In genomic region chr13:20157387-20157786, GRCh38 we compare ENCODE assay signal across 20 cellular contexts. TPM values are rescaled to one million over a fixed set of nuclear protein-coding genes. Genes with fewer than 3 reads are reported as not detected.
"Had no signal": no experiment of that assay in that cellular context is flagged by ENCODE, and none has a peak within 500 bp of the region (broad histone marks: within the 10 kb centered on the region; RNA-seq: fewer than 3 reads in every experiment).

No MANE protein-coding gene starts in this region.

- DNase-seq: activated CD4-positive, alpha-beta T cell treated with anti-CD3 and anti-CD28 coated beads, Interleukin-2, amount 10 ng/mL, durations not matched to agents 7 days and 5 days; activated CD8-positive, alpha-beta T cell treated with anti-CD3 and anti-CD28 coated beads, Interleukin-2, amount 10 ng/mL, durations not matched to agents 7 days and 5 days; activated naive CD4-positive, alpha-beta T cell treated with anti-CD3 and anti-CD28 coated beads for 36 hours; activated T-cell treated with anti-CD3 and anti-CD28 coated beads, Interleukin-2, amount 50 U/mL, for 24 hours; body of pancreas; central memory CD4-positive, alpha-beta T cell; dorsolateral prefrontal cortex; foreskin melanocyte; hypothalamus; lower lobe of right lung; naive thymus-derived CD8-positive, alpha-beta T cell; pancreas; stimulated activated CD4-positive, alpha-beta T cell treated with anti-CD3 and anti-CD28 coated beads, Interleukin-4, amount 100 ng/mL, for 1 hour; stomach; trophoblast cell had no signal

- H3K36me3 ChIP-seq: lower lobe of right lung, pancreas, stomach had no signal

- H3K4me3 ChIP-seq: body of pancreas, dorsolateral prefrontal cortex, lower lobe of right lung, pancreas, smooth muscle cell, stomach had no signal

- H3K9me3 ChIP-seq: body of pancreas, lower lobe of right lung, pancreas, stomach had no signal

- H3K27ac ChIP-seq: body of pancreas, dorsolateral prefrontal cortex, epithelial cell of prostate, lower lobe of right lung, pancreas, stomach had no signal

- ATAC-seq: activated CD4-positive, CD25-positive, alpha-beta regulatory T cell treated with anti-CD3 and anti-CD28 coated beads, Interleukin-2, amount 50 U/mL, for 24 hours; activated CD8-positive, alpha-beta T cell treated with anti-CD3 and anti-CD28 coated beads, Interleukin-2, amount 10 ng/mL, durations not matched to agents 7 days and 5 days; body of pancreas; naive thymus-derived CD8-positive, alpha-beta T cell; pancreas; sciatic nerve had no signal

RNA-seq across cellular contexts. Expression of gene GJA3, which starts 3.5 kb away (rescaled TPM):
- total RNA-seq: body of pancreas, lower lobe of right lung, sciatic nerve had no signal

RNA-seq across cellular contexts. Expression of gene GJB2, which starts 35.4 kb away (rescaled TPM):
- total RNA-seq: naive thymus-derived CD8-positive, alpha-beta T cell; pulmonary artery endothelial cell had no signal
- polyA plus RNA-seq: naive thymus-derived CD8-positive, alpha-beta T cell had no signal
